9 cellular contexts compared by ENCODE assay signal in the genomic region with DNA sequence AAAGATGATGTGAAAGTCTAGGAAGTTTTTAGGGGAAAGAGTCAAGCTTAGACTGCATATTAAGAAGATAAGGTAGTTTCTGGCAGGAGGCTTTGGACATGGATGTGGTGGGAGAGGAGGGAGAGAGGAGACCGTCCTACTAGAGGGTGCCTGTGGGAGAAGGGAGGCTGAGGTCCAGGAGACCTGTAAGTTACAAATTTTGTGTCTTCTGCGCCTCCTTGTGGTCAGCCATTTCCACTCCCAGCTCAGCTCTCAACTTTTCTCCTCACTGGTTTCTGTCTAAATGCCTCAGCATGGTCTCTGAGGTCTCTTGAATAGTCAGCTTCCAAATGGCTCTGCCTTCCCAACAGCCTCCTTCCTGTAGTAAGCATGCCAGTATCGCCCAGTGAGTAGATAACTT.
DNase-seq lines count a peak whose midpoint lies in the region; ATAC-seq lines count a peak whose summit lies in the region.
"Had no signal": no experiment of that assay in that cellular context is flagged by ENCODE, and none has a peak within 500 bp of the region (broad histone marks: within the 10 kb centered on the region; RNA-seq: fewer than 3 reads in every experiment).

No MANE protein-coding gene starts in this region.

- CTCF ChIA-PET in activated naive CD4-positive, alpha-beta T cell treated with anti-CD3 and anti-CD28 coated beads for 36 hours (lab: Charles Lee): interaction anchor here (0.7 to 1.3 kb wide), 2 partner anchors 67 to 85 kb away, joined by 3 to 7 read pairs; no protein-coding TSS in a partner anchor

- no peaks in the 10 kb centered on the region for H3K36me3 ChIP-seq in aorta (ENCODE audit: control insufficient read depth in 1 of 2, insufficient read depth in 2 of 2, low read length in 1 of 2)

- H3K4me1 ChIP-seq in aorta (ENCODE audit: control insufficient read depth in 1 of 2, insufficient read depth in 2 of 2, low read length in 2 of 2): no peaks in the 10 kb centered on the region

- H3K27ac ChIP-seq in aorta (ENCODE audit: low read depth in 1 of 2, low read length in 2 of 2): no peak overlapping the region

- no peak overlapping the region for H3K4me3 ChIP-seq in aorta (ENCODE audit: low read length in 2 of 2)

- intact Hi-C loops in activated naive CD4-positive, alpha-beta T cell treated with anti-CD3 and anti-CD28 coated beads for 36 hours (cut with micrococcal nuclease): no loop called here
- intact Hi-C loops in aorta (cut with DNase I): no loop called here

- H3K9me3 ChIP-seq in aorta (ENCODE audit: control insufficient read depth, low read length): no peaks in the 10 kb centered on the region

- H3K4me3 Mint-ChIP-seq in activated naive CD4-positive, alpha-beta T cell treated with anti-CD3 and anti-CD28 coated beads for 36 hours: no peak overlapping the region
- H3K4me3 Mint-ChIP-seq in activated naive CD8-positive, alpha-beta T cell treated with anti-CD3 and anti-CD28 coated beads, Interleukin-2, amount 50 U/mL, for 24 hours: no peak overlapping the region
- H3K4me3 Mint-ChIP-seq in stimulated activated naive CD8-positive, alpha-beta T cell treated with anti-CD3 and anti-CD28 coated beads, Interleukin-15, amount 100 ng/mL, for 72 hours: no peak overlapping the region
- H3K4me3 Mint-ChIP-seq: activated naive CD4-positive, alpha-beta T cell treated with anti-CD3 and anti-CD28 coated beads, Interleukin-2, amount 50 U/mL, for 24 hours had no signal

- DNase-seq in activated naive CD4-positive, alpha-beta T cell treated with anti-CD3 and anti-CD28 coated beads for 36 hours: peak; percentile 51
- no peak for DNase-seq in activated naive CD4-positive, alpha-beta T cell treated with Interleukin-2 at 50 U/mL for 16 hours
- peak; percentile 21 for DNase-seq in MV-4-11 (lab: John Stamatoyannopoulos, UW)
- peak; percentile 17 for DNase-seq in activated naive CD8-positive, alpha-beta T cell treated with anti-CD3 and anti-CD28 coated beads, Interleukin-2, amount 50 U/mL, for 24 hours
- peak; percentile 79 for DNase-seq in iPS-NIHi7 (ENCODE audit: extremely low spot score)
- DNase-seq in stimulated activated naive CD8-positive, alpha-beta T cell treated with anti-CD3 and anti-CD28 coated beads, Interleukin-15, amount 100 ng/mL, for 72 hours: peak; percentile 5 to 10
- no peak for DNase-seq in aorta
- DNase-seq in effector CD4-positive, alpha-beta T cell: no peak

- 46 to 55% methylated on average over 3 of the region's 3 CpGs for WGBS in aorta, 2 donors

- no peaks in the 10 kb centered on the region for H3K36me3 Mint-ChIP-seq in activated naive CD4-positive, alpha-beta T cell treated with anti-CD3 and anti-CD28 coated beads for 36 hours (ENCODE audit: low read depth)
- no peaks in the 10 kb centered on the region for H3K36me3 Mint-ChIP-seq in activated naive CD8-positive, alpha-beta T cell treated with anti-CD3 and anti-CD28 coated beads, Interleukin-2, amount 50 U/mL, for 24 hours (ENCODE audit: low read depth)
- H3K36me3 Mint-ChIP-seq: activated naive CD4-positive, alpha-beta T cell treated with anti-CD3 and anti-CD28 coated beads, Interleukin-2, amount 50 U/mL, for 24 hours had no signal

- H3K27me3 ChIP-seq in aorta (ENCODE audit: control insufficient read depth in 1 of 2, insufficient read depth in 2 of 2, low read length in 1 of 2): no peaks in the 10 kb centered on the region

- ATAC-seq in activated naive CD8-positive, alpha-beta T cell treated with anti-CD3 and anti-CD28 coated beads, Interleukin-2, amount 50 U/mL, for 24 hours: no peak
- ATAC-seq in stimulated activated naive CD8-positive, alpha-beta T cell treated with anti-CD3 and anti-CD28 coated beads, Interleukin-15, amount 100 ng/mL, for 72 hours: peak; percentile 26
- no peak for ATAC-seq in aorta (ENCODE audit: low FRiP score)

- no peaks in the 10 kb centered on the region for H3K9me3 Mint-ChIP-seq in activated naive CD4-positive, alpha-beta T cell treated with anti-CD3 and anti-CD28 coated beads for 36 hours
- H3K9me3 Mint-ChIP-seq in activated naive CD8-positive, alpha-beta T cell treated with anti-CD3 and anti-CD28 coated beads, Interleukin-2, amount 50 U/mL, for 24 hours: no peaks in the 10 kb centered on the region
- H3K9me3 Mint-ChIP-seq in stimulated activated naive CD8-positive, alpha-beta T cell treated with anti-CD3 and anti-CD28 coated beads, Interleukin-15, amount 100 ng/mL, for 72 hours: no peaks in the 10 kb centered on the region
- H3K9me3 Mint-ChIP-seq: activated naive CD4-positive, alpha-beta T cell treated with anti-CD3 and anti-CD28 coated beads, Interleukin-2, amount 50 U/mL, for 24 hours had no signal

- H3K27ac Mint-ChIP-seq in activated naive CD4-positive, alpha-beta T cell treated with anti-CD3 and anti-CD28 coated beads for 36 hours: no peak overlapping the region
- no peak overlapping the region for H3K27ac Mint-ChIP-seq in activated naive CD8-positive, alpha-beta T cell treated with anti-CD3 and anti-CD28 coated beads, Interleukin-2, amount 50 U/mL, for 24 hours
- no peak overlapping the region for H3K27ac Mint-ChIP-seq in stimulated activated naive CD8-positive, alpha-beta T cell treated with anti-CD3 and anti-CD28 coated beads, Interleukin-15, amount 100 ng/mL, for 72 hours

- no peaks in the 10 kb centered on the region for H3K4me1 Mint-ChIP-seq in activated naive CD4-positive, alpha-beta T cell treated with anti-CD3 and anti-CD28 coated beads for 36 hours (ENCODE audit: low read depth)
- H3K4me1 Mint-ChIP-seq in activated naive CD8-positive, alpha-beta T cell treated with anti-CD3 and anti-CD28 coated beads, Interleukin-2, amount 50 U/mL, for 24 hours: no peaks in the 10 kb centered on the region
- H3K4me1 Mint-ChIP-seq in stimulated activated naive CD8-positive, alpha-beta T cell treated with anti-CD3 and anti-CD28 coated beads, Interleukin-15, amount 100 ng/mL, for 72 hours: no peaks in the 10 kb centered on the region
- H3K4me1 Mint-ChIP-seq: activated naive CD4-positive, alpha-beta T cell treated with anti-CD3 and anti-CD28 coated beads, Interleukin-2, amount 50 U/mL, for 24 hours had no signal

- H3K27me3 Mint-ChIP-seq in activated naive CD4-positive, alpha-beta T cell treated with anti-CD3 and anti-CD28 coated beads for 36 hours (ENCODE audit: low read depth): peaks cover 21% of the 10 kb centered on the region
- peaks cover 18% of the 10 kb centered on the region for H3K27me3 Mint-ChIP-seq in activated naive CD8-positive, alpha-beta T cell treated with anti-CD3 and anti-CD28 coated beads, Interleukin-2, amount 50 U/mL, for 24 hours
- H3K27me3 Mint-ChIP-seq in stimulated activated naive CD8-positive, alpha-beta T cell treated with anti-CD3 and anti-CD28 coated beads, Interleukin-15, amount 100 ng/mL, for 72 hours: peaks cover 25% of the 10 kb centered on the region

Comparison
In these comparisons a context has a peak if more than half of its experiments do, and no peak if none do; other contexts are left out.
1. DNase-seq: peak in activated naive CD4-positive, alpha-beta T cell treated with anti-CD3 and anti-CD28 coated beads for 36 hours (single experiment), MV-4-11 (single experiment), activated naive CD8-positive, alpha-beta T cell treated with anti-CD3 and anti-CD28 coated beads, Interleukin-2, amount 50 U/mL, for 24 hours (single experiment), iPS-NIHi7 (single experiment) and stimulated activated naive CD8-positive, alpha-beta T cell treated with anti-CD3 and anti-CD28 coated beads, Interleukin-15, amount 100 ng/mL, for 72 hours (2 of 2); none in activated naive CD4-positive, alpha-beta T cell treated with Interleukin-2 at 50 U/mL for 16 hours (single experiment), aorta (0 of 2) and effector CD4-positive, alpha-beta T cell (single experiment).